Comparison of ENCODE assay signal across 10 cellular contexts in genomic region chr1:67724928-67725560, GRCh38. TPM values are rescaled to one million over a fixed set of nuclear protein-coding genes. Genes with fewer than 3 reads are reported as not detected.
DNase-seq lines count a peak whose midpoint lies in the region; ATAC-seq, FAIRE-seq and TF ChIP-seq lines count a peak whose summit lies in the region.
"Had no signal": no experiment of that assay in that cellular context is flagged by ENCODE, and none has a peak within 500 bp of the region (broad histone marks: within the 10 kb centered on the region; RNA-seq: fewer than 3 reads in every experiment).

No MANE protein-coding gene starts in this region.

- peaks cover 62% of the 10 kb centered on the region for H3K4me1 ChIP-seq in A549

- no peak for TF ChIP-seq EP300 in A549 (IDR thresholded peaks at IDR 0.05)

- no peak for TF ChIP-seq CTCF in A549 (IDR thresholded peaks at IDR 0.05)

- intact Hi-C loops in left colon (cut with DNase I, micrococcal nuclease) = no loop called here

- no peak for TF ChIP-seq POLR2A in A549 (IDR thresholded peaks at IDR 0.05; ENCODE audit: low read length)

- POLR2A ChIA-PET in A549 (lab: Yijun Ruan, JAX) = interaction anchor here (0.5 kb wide), 1 partner anchor 26 kb away, joined by 4 read pairs; no protein-coding TSS in a partner anchor

- no peak for FAIRE-seq in A549 (lab: Jason Lieb, UNC)

- peak overlapping the region; percentile 61 to 67 for H3K27ac ChIP-seq in A549

- no peaks in the 10 kb centered on the region for H3K9me3 ChIP-seq in A549

- peak in 1 of 2 experiments; percentile 51 for DNase-seq in A549 (ENCODE audit: low read depth in 1 of 2, low spot score in 1 of 2)
- DNase-seq in NCI-H1092 (lab: John Stamatoyannopoulos, UW) = peak; percentile 61
- peak; percentile 41 for DNase-seq in brain pericyte (ENCODE audit: low read depth, low spot score)
- no peak for DNase-seq in left colon
- DNase-seq: activated CD4-positive, alpha-beta T cell treated with anti-CD3 and anti-CD28 coated beads, Interleukin-2, amount 50 U/mL, for 4 hours; MV-4-11 had no signal

- peak in 1 of 2 experiments; percentile 69; a peak in 3 of 6 replicates for ATAC-seq in A549
- ATAC-seq in left colon = peak; percentile 59
- no peak for ATAC-seq in HG02610 (IDR thresholded peaks at IDR 0.05; ENCODE audit: unreplicated experiment)
- ATAC-seq in HG02852 (IDR thresholded peaks at IDR 0.05; ENCODE audit: unreplicated experiment) = no peak
- ATAC-seq in GM19463 (IDR thresholded peaks at IDR 0.05; ENCODE audit: unreplicated experiment) = no peak
- ATAC-seq in HG02759 (IDR thresholded peaks at IDR 0.05; ENCODE audit: unreplicated experiment) = no peak

- no peak overlapping the region for H3K4me3 ChIP-seq in A549

- no peak for TF ChIP-seq RAD21 in A549 (conservative IDR thresholded peaks at IDR 0.05 in 1 of 2, IDR thresholded peaks at IDR 0.05 in 1 of 2)

- H3K4me2 ChIP-seq in A549 = peak overlapping the region; percentile 42

- 50% methylated on average over 3 of the region's 3 CpGs for WGBS in A549 (ENCODE audit: missing lambda C conversion rate)

- CTCF ChIA-PET in A549 (lab: Yijun Ruan, JAX) = no interaction called here

TF ChIP-seq in A549, 52 proteins besides CTCF, POLR2A, EP300 and RAD21:
- no peak for TF ChIP-seq MAX (IDR thresholded peaks at IDR 0.05)
- TF ChIP-seq NR3C1 (IDR thresholded peaks at IDR 0.05) = no peak
- TF ChIP-seq RNF2 (IDR thresholded peaks at IDR 0.05; ENCODE audit: borderline replicate concordance, low read depth) = no peak
- no peak for TF ChIP-seq EHMT2 (IDR thresholded peaks at IDR 0.05; ENCODE audit: low read depth)
- no peak for TF ChIP-seq NPAS2 (CRISPR knock-in tag; IDR thresholded peaks at IDR 0.05; ENCODE audit: borderline replicate concordance)
- no peak for TF ChIP-seq PBX3 (IDR thresholded peaks at IDR 0.05)
- TF ChIP-seq SMC3 (IDR thresholded peaks at IDR 0.05) = no peak
- TF ChIP-seq KDM1A (IDR thresholded peaks at IDR 0.05; ENCODE audit: low read depth) = no peak
- TF ChIP-seq CHD2 (IDR thresholded peaks at IDR 0.05; ENCODE audit: low read length, partially characterized antibody) = no peak
- no peak for TF ChIP-seq FOSB (CRISPR knock-in tag; IDR thresholded peaks at IDR 0.05)
- TF ChIP-seq ZFP36 (IDR thresholded peaks at IDR 0.05; ENCODE audit: borderline replicate concordance, partially characterized antibody) = no peak
- no peak for TF ChIP-seq ZC3H11A (IDR thresholded peaks at IDR 0.05)
- no peak for TF ChIP-seq REST (IDR thresholded peaks at IDR 0.05)
- no peak for TF ChIP-seq JUNB (IDR thresholded peaks at IDR 0.05)
- no peak for TF ChIP-seq ZNF302 (CRISPR knock-in tag; IDR thresholded peaks at IDR 0.05)

RNA-seq across cellular contexts. Expression of gene GADD45A, which starts 40.0 kb away (rescaled TPM):
- polyA plus RNA-seq in A549 (2011; rRNA removed) = 26.6 and 44.7 TPM in 2 replicates
- 67.8 and 72.1 TPM in 2 replicates for polyA plus RNA-seq in A549 (2012; cell fraction: cytosol; rRNA removed)
- 113 and 126 TPM in 2 replicates for polyA plus RNA-seq in A549 (2012; cell fraction: nucleus; rRNA removed)
- polyA plus RNA-seq in A549 (2017; fragmentation: RNase III; extraction: RNeasy Plus Mini Kit Qiagen cat#74134 plus additional on column Dnase treatment) = 36.0 to 49.6 TPM (median 41.6 TPM) in 3 replicates
- polyA minus RNA-seq in A549 (2011; rRNA and poly(A)+ RNA removed) = 4.6 and 7.2 TPM in 2 replicates
- total RNA-seq in left colon = 10 to 100 TPM; 43.4 to 49.7 TPM

Comparison
In these comparisons a context has a peak if more than half of its experiments do, and no peak if none do; other contexts are left out.
1. DNase-seq: peak in NCI-H1092 (single experiment) and brain pericyte (single experiment); none in left colon (0 of 2).